9 cellular contexts compared by ENCODE assay signal in the genomic region with DNA sequence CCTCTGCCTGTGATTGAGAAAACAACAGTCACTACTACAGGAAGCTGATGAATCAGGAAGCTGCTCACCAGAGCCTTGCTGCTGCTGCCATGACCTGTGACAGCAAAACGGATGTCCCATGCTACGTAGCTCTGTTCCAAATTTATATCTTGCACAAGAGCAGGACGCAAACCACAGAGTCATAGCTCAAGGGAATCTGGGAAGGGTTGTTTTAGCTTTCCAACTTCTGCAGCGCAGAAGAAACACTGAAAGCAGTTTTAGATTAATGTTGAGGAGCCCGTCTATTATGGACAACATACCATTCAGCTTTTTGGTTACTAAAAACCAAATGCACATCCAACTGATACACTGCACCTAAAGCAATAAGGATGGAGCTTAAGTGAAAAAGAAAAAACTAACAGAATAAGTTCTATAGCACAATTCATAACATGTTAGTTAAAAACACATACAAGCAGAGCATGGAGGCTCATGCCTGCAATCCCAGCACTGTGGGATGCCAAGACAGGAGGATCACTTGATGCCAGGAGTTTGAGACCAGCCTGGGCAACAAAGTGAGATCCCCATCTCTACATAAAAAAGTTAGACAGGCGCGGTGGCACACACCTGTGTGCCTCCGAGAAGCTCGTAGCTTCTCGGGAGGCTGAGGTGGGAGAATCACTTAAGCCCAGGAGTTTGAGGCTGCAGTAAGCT. TPM values are rescaled to one million over a fixed set of nuclear protein-coding genes. Genes with fewer than 3 reads are reported as not detected.
DNase-seq lines count a peak whose midpoint lies in the region; ATAC-seq, FAIRE-seq and TF ChIP-seq lines count a peak whose summit lies in the region.
"Had no signal": no experiment of that assay in that cellular context is flagged by ENCODE, and none has a peak within 500 bp of the region (broad histone marks: within the 10 kb centered on the region; RNA-seq: fewer than 3 reads in every experiment).

No MANE protein-coding gene starts in this region.

- peaks cover 2% of the 10 kb centered on the region for H3K9me3 ChIP-seq in endothelial cell of umbilical vein (replicated peaks; ENCODE audit: control insufficient read depth, insufficient read depth, low read length)
- H3K9me3 ChIP-seq in tibial nerve, result no peaks in the 10 kb centered on the region

- no peaks in the 10 kb centered on the region for H3K79me2 ChIP-seq in endothelial cell of umbilical vein (ENCODE audit: control insufficient read depth, insufficient read depth, low read length)

- peak overlapping the region; percentile 89 for H3K27ac ChIP-seq in endothelial cell of umbilical vein (ENCODE audit: insufficient read depth, low read depth, low read length)
- H3K27ac ChIP-seq in tibial nerve, result peak overlapping the region in 3 of 4 donors; percentile 51 to 81 (median 76)

- in situ Hi-C loops in KBM-7 (cut with MboI; ENCODE audit: low pct_unique_long_range_greater_than_20kb, low sequenced_read_pairs), result no loop called here

- 52% methylated on average over 10 of the region's 10 CpGs for WGBS in tibial nerve, 2 donors

- H3K4me3 ChIP-seq in AG09309 (ENCODE audit: control insufficient read depth, low read depth, low read length) (no peak overlapping the region), endothelial cell of umbilical vein (replicated peaks in 1 of 3; ENCODE audit: insufficient read depth in 1 of 3, low read depth in 1 of 3, low read length in 3 of 3) (peak overlapping the region in 1 of 3 experiments; percentile 7), tibial nerve (no peak overlapping the region)

- TF ChIP-seq CTCF in AG09309 (IDR thresholded peaks at IDR 0.05; ENCODE audit: control insufficient read depth, insufficient read depth, low read depth, low read length, missing control alignments) (no peak), endothelial cell of umbilical vein (IDR thresholded peaks at IDR 0.05; ENCODE audit: extremely low read depth in 1 of 2, insufficient read depth in 1 of 2, low read depth in 1 of 2, low read length in 2 of 2) (no peak), tibial nerve (IDR thresholded peaks at IDR 0.05) (no peak)

- H3K4me2 ChIP-seq in endothelial cell of umbilical vein (ENCODE audit: insufficient read depth, low read length), result peak overlapping the region; percentile 52

- no peak for ATAC-seq in GM18505 (IDR thresholded peaks at IDR 0.05; ENCODE audit: unreplicated experiment)

- TSS peak; percentile 95 for BruUV-seq in endothelial cell of umbilical vein (replicated peaks; lab: Mats Ljungman, UMichigan)

- TF ChIP-seq EP300 in tibial nerve (IDR thresholded peaks at IDR 0.05), result peak; percentile 98

- FAIRE-seq in endothelial cell of umbilical vein (lab: Jason Lieb, UNC), result peak; percentile 100

- dilution Hi-C loops in endothelial cell of umbilical vein (cut with MboI; ENCODE audit: extremely low pct_ligation_motif_present, low sequenced_read_pairs), result no loop called here

- H3K9me1 ChIP-seq in endothelial cell of umbilical vein (replicated peaks; ENCODE audit: control insufficient read depth, extremely low read depth, insufficient read depth, low read length), result no peaks in the 10 kb centered on the region

- H3K36me3 ChIP-seq in endothelial cell of umbilical vein (ENCODE audit: control insufficient read depth in 2 of 2, extremely low read depth in 1 of 2, insufficient read depth in 2 of 2, low read length in 2 of 2) (no peaks in the 10 kb centered on the region), tibial nerve (no peaks in the 10 kb centered on the region)

- H3K9ac ChIP-seq in endothelial cell of umbilical vein (replicated peaks; ENCODE audit: extremely low read depth, insufficient read depth, low read length), result peak overlapping the region; percentile 42

- POLR2A ChIA-PET in endothelial cell of umbilical vein (lab: Charles Lee), result interaction anchor here (0.8 to 1.6 kb wide), 7 partner anchors 9 to 121 kb away, joined by 3 to 8 read pairs (median 5); a partner anchor contains a TSS

- H3K27me3 ChIP-seq in endothelial cell of umbilical vein (ENCODE audit: control insufficient read depth in 2 of 2, insufficient read depth in 2 of 2, low read length in 2 of 2), result no peaks in the 10 kb centered on the region
- H3K27me3 ChIP-seq in tibial nerve, result no peaks in the 10 kb centered on the region

- CTCF ChIA-PET in endothelial cell of umbilical vein (lab: Charles Lee), result interaction anchor here (0.7 to 6.5 kb wide), 18 partner anchors 9 to 465 kb away, joined by 3 to 55 read pairs (median 5); no protein-coding TSS in a partner anchor

- no peaks in the 10 kb centered on the region for H4K20me1 ChIP-seq in endothelial cell of umbilical vein (replicated peaks; ENCODE audit: control insufficient read depth, extremely low read depth, insufficient read depth, low read length)

- DNase-seq in AG09309 (ENCODE audit: low read depth) (peak; percentile 92), KBM-7 (peak; percentile 83), endothelial cell of umbilical vein (ENCODE audit: low read depth, low spot score) (peak; percentile 98), myocyte (ENCODE audit: low read depth) (peak; percentile 75), tibial nerve (ENCODE audit: low spot score in 2 of 2) (peak; percentile 65 to 85), NCI-H524 (lab: John Stamatoyannopoulos, UW) (no peak)
- peak; percentile 20 for DNase-seq in activated CD4-positive, alpha-beta T cell treated with anti-CD3 and anti-CD28 coated beads for 1 hour

- H3K4me1 ChIP-seq in endothelial cell of umbilical vein (ENCODE audit: control insufficient read depth, extremely low read depth, insufficient read depth, low read length), result peaks cover 41% of the 10 kb centered on the region
- peaks cover 0 to 24% (median 7%) of the 10 kb centered on the region in 4 donors for H3K4me1 ChIP-seq in tibial nerve

- TF ChIP-seq POLR2A in endothelial cell of umbilical vein (IDR thresholded peaks at IDR 0.05; ENCODE audit: low read depth, low read length) (peak; percentile 76), tibial nerve (IDR thresholded peaks at IDR 0.05) (peak in 1 of 2 donors; percentile 22), GM18505 (IDR thresholded peaks at IDR 0.05; ENCODE audit: borderline replicate concordance, extremely low read depth, insufficient read depth, insufficient read length) (no peak)

- H2AFZ ChIP-seq in endothelial cell of umbilical vein (ENCODE audit: low read depth, low read length), result no peak overlapping the region

- intact Hi-C loops in endothelial cell of umbilical vein (cut with micrococcal nuclease), result loop anchor here (5.0 kb wide), 1 partner anchor 144 kb away; no protein-coding TSS in a partner anchor

TF ChIP-seq in endothelial cell of umbilical vein, 7 proteins besides CTCF, POLR2A, EP300 and RAD21:
- TF ChIP-seq, protein P1, sequence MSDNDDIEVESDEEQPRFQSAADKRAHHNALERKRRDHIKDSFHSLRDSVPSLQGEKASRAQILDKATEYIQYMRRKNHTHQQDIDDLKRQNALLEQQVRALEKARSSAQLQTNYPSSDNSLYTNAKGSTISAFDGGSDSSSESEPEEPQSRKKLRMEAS (IDR thresholded peaks at IDR 0.05; ENCODE audit: insufficient read depth, insufficient read length), result peak; percentile 38
- TF ChIP-seq POLR2AphosphoS5 (IDR thresholded peaks at IDR 0.05; ENCODE audit: insufficient read depth, low read depth, low read length), result peak; percentile 97
- peak; percentile 10 for TF ChIP-seq MYC (IDR thresholded peaks at IDR 0.05; ENCODE audit: low read depth, low read length)
- TF ChIP-seq EZH2 (IDR thresholded peaks at IDR 0.05; ENCODE audit: borderline replicate concordance, low read depth, low read length, severe bottlenecking), result no peak
- peak; percentile 96 for TF ChIP-seq FOS (IDR thresholded peaks at IDR 0.05; ENCODE audit: borderline replicate concordance, insufficient read depth, low read length)
- peak; percentile 64 for TF ChIP-seq GATA2 (IDR thresholded peaks at IDR 0.05; ENCODE audit: insufficient read depth, insufficient read length, low read depth, low read length)
- TF ChIP-seq JUN (IDR thresholded peaks at IDR 0.05; ENCODE audit: borderline replicate concordance, insufficient read depth, insufficient read length, low read depth), result peak; percentile 96

RNA-seq across cellular contexts. Expression of a gene that starts 1.7 kb away (rescaled TPM):
- total RNA-seq in endothelial cell of umbilical vein (0.95 and 1.2 TPM in 2 replicates), myocyte (not detected in 2 replicates), tibial nerve (under 1 TPM in 2 of 4 donors, not detected in 2; 0.60 to 0.66 TPM)
- polyA plus RNA-seq in endothelial cell of umbilical vein, result 0.80 and 0.92 TPM in 2 replicates
- polyA plus RNA-seq in endothelial cell of umbilical vein (2011; cell fraction: cytosol; rRNA removed), result 0.25 and 0.34 TPM in 2 replicates
- polyA plus RNA-seq in endothelial cell of umbilical vein (2011; cell fraction: nucleus; rRNA removed), result 2.9 and 3.2 TPM in 2 replicates
- polyA plus RNA-seq in endothelial cell of umbilical vein (2012), result 0.60 and 0.86 TPM in 2 replicates
- 0.36 and 0.61 TPM in 2 replicates for polyA minus RNA-seq in endothelial cell of umbilical vein
- not detected for polyA minus RNA-seq in endothelial cell of umbilical vein (2011; cell fraction: cytosol; rRNA and poly(A)+ RNA removed)
- 0.58 and 0.87 TPM in 2 replicates for polyA minus RNA-seq in endothelial cell of umbilical vein (2011; cell fraction: nucleus; rRNA and poly(A)+ RNA removed)
- polyA plus RNA-seq in myocyte (2012), result not detected
- polyA plus RNA-seq: esophagus had no signal

RNA-seq across cellular contexts. Expression of a gene that starts 21.1 kb away (rescaled TPM):
- total RNA-seq in endothelial cell of umbilical vein (404 and 427 TPM in 2 replicates), myocyte (0.52 and 0.78 TPM in 2 replicates), tibial nerve (100 to 1,000 TPM in 1 of 4 donors, 10 to 100 TPM in 3; 68.4 to 318 (median 80.7) TPM)
- 355 and 403 TPM in 2 replicates for polyA plus RNA-seq in endothelial cell of umbilical vein
- polyA plus RNA-seq in endothelial cell of umbilical vein (2011; cell fraction: cytosol; rRNA removed), result 270 and 301 TPM in 2 replicates
- polyA plus RNA-seq in endothelial cell of umbilical vein (2011; cell fraction: nucleus; rRNA removed), result 559 and 644 TPM in 2 replicates
- 203 and 337 TPM in 2 replicates for polyA plus RNA-seq in endothelial cell of umbilical vein (2012)
- 398 and 445 TPM in 2 replicates for polyA minus RNA-seq in endothelial cell of umbilical vein
- polyA minus RNA-seq in endothelial cell of umbilical vein (2011; cell fraction: cytosol; rRNA and poly(A)+ RNA removed), result not detected
- polyA minus RNA-seq in endothelial cell of umbilical vein (2011; cell fraction: nucleus; rRNA and poly(A)+ RNA removed), result 169 and 190 TPM in 2 replicates
- 0.58 TPM for polyA plus RNA-seq in myocyte (2012)

RNA-seq across cellular contexts. Expression of a gene that starts 37.6 kb away (rescaled TPM):
- total RNA-seq in endothelial cell of umbilical vein (2.4 and 2.5 TPM in 2 replicates), myocyte (0.11 and 0.36 TPM in 2 replicates), tibial nerve (1 to 10 TPM; 1.1 to 2.1 (median 1.3) TPM)
- 1.4 and 1.5 TPM in 2 replicates for polyA plus RNA-seq in endothelial cell of umbilical vein
- 0.50 and 0.54 TPM in 2 replicates for polyA plus RNA-seq in endothelial cell of umbilical vein (2011; cell fraction: cytosol; rRNA removed)
- polyA plus RNA-seq in endothelial cell of umbilical vein (2011; cell fraction: nucleus; rRNA removed), result 3.3 TPM in 2 replicates
- polyA plus RNA-seq in endothelial cell of umbilical vein (2012), result 0.48 and 0.49 TPM in 2 replicates
- 4.6 and 5.1 TPM in 2 replicates for polyA minus RNA-seq in endothelial cell of umbilical vein
- not detected for polyA minus RNA-seq in endothelial cell of umbilical vein (2011; cell fraction: cytosol; rRNA and poly(A)+ RNA removed)
- polyA minus RNA-seq in endothelial cell of umbilical vein (2011; cell fraction: nucleus; rRNA and poly(A)+ RNA removed), result 2.5 and 3.5 TPM in 2 replicates
- 0.26 TPM for polyA plus RNA-seq in myocyte (2012)

Comparison
In these comparisons a context has a peak if more than half of its experiments do, and no peak if none do; other contexts are left out.
1. DNase-seq: peak in AG09309 (single experiment), KBM-7 (single experiment), activated CD4-positive, alpha-beta T cell treated with anti-CD3 and anti-CD28 coated beads for 1 hour (single experiment), endothelial cell of umbilical vein (single experiment), myocyte (single experiment) and tibial nerve (2 of 2); none in NCI-H524 (0 of 2).
2. RNA of a gene that starts 21.1 kb away (total RNA-seq): 404 to 427 TPM in endothelial cell of umbilical vein and 68.4 to 318 TPM in tibial nerve; 0.52 to 0.78 TPM in myocyte; every median in the first group is over 10 times any median in the second.